In genomic region chr7:69803699-69804516, GRCh38 we compare ENCODE assay signal across 10 cellular contexts.
DNase-seq lines count a peak whose midpoint lies in the region; ATAC-seq and TF ChIP-seq lines count a peak whose summit lies in the region.
"Had no signal": no experiment of that assay in that cellular context is flagged by ENCODE, and none has a peak within 500 bp of the region (broad histone marks: within the 10 kb centered on the region; RNA-seq: fewer than 3 reads in every experiment).

No MANE protein-coding gene starts in this region.

- H3K4me3 Mint-ChIP-seq in activated naive CD8-positive, alpha-beta T cell treated with anti-CD3 and anti-CD28 coated beads for 36 hours, result no peak overlapping the region

- TF ChIP-seq CTCF in GM20000 (IDR thresholded peaks at IDR 0.05; ENCODE audit: extremely low read depth, missing control alignments), result no peak

- ATAC-seq in GM18517 (IDR thresholded peaks at IDR 0.05; ENCODE audit: unreplicated experiment) (peak; percentile 94), HG03045 (IDR thresholded peaks at IDR 0.05; ENCODE audit: unreplicated experiment) (peak; percentile 92)

- H3K27me3 Mint-ChIP-seq in activated naive CD8-positive, alpha-beta T cell treated with anti-CD3 and anti-CD28 coated beads for 36 hours, result peaks cover 11% of the 10 kb centered on the region

- DNase-seq in GM20000 (ENCODE audit: low spot score) (peak; percentile 72), NCI-H510A treated with DMSO at 0.1 percent for 48 hours (lab: John Stamatoyannopoulos, UW) (no peak), NCI-H1092 (lab: John Stamatoyannopoulos, UW) (no peak), middle frontal gyrus (ENCODE audit: extremely low spot score, low spot score) (no peak), NCI-H2227 (lab: John Stamatoyannopoulos, UW; ENCODE audit: unreplicated experiment) (no peak)
- DNase-seq in activated naive CD8-positive, alpha-beta T cell treated with anti-CD3 and anti-CD28 coated beads for 36 hours, result peak; percentile 8
- DNase-seq: head of caudate nucleus, uterus had no signal

- peaks cover 7% of the 10 kb centered on the region for H3K4me1 Mint-ChIP-seq in activated naive CD8-positive, alpha-beta T cell treated with anti-CD3 and anti-CD28 coated beads for 36 hours

- no peaks in the 10 kb centered on the region for H3K9me3 Mint-ChIP-seq in activated naive CD8-positive, alpha-beta T cell treated with anti-CD3 and anti-CD28 coated beads for 36 hours

- H3K36me3 Mint-ChIP-seq in activated naive CD8-positive, alpha-beta T cell treated with anti-CD3 and anti-CD28 coated beads for 36 hours, result no peaks in the 10 kb centered on the region

- H3K27ac Mint-ChIP-seq in activated naive CD8-positive, alpha-beta T cell treated with anti-CD3 and anti-CD28 coated beads for 36 hours, result no peak overlapping the region

Comparison
In these comparisons a context has a peak if more than half of its experiments do, and no peak if none do; other contexts are left out.
1. DNase-seq: peak in GM20000 (single experiment) and activated naive CD8-positive, alpha-beta T cell treated with anti-CD3 and anti-CD28 coated beads for 36 hours (single experiment); none in NCI-H510A treated with DMSO at 0.1 percent for 48 hours (single experiment), NCI-H1092 (single experiment), middle frontal gyrus (single experiment) and NCI-H2227 (single experiment).